ENCODE assay signal across 10 cellular contexts in genomic region chr12:6949063-6949594, GRCh38. TPM values are rescaled to one million over a fixed set of nuclear protein-coding genes. Genes with fewer than 3 reads are reported as not detected.
A peak's percentile ranks its signal among the peaks of the same experiment; 100 is the strongest.
DNase-seq lines count a peak whose midpoint lies in the region; ATAC-seq and TF ChIP-seq lines count a peak whose summit lies in the region.
"Had no signal": no experiment of that assay in that cellular context is flagged by ENCODE, and none has a peak within 500 bp of the region (broad histone marks: within the 10 kb centered on the region; RNA-seq: fewer than 3 reads in every experiment).

No MANE protein-coding gene starts in this region.

- H3K9me3 ChIP-seq in MM.1S (replicated peaks; ENCODE audit: insufficient read depth, low read length) (no peaks in the 10 kb centered on the region), adrenal gland (replicated peaks in 1 of 3) (no peaks in the 10 kb centered on the region), hepatocyte (ENCODE audit: low read depth) (no peaks in the 10 kb centered on the region)

- H3K4me1 ChIP-seq in MM.1S (ENCODE audit: low read length), result peaks cover 52% of the 10 kb centered on the region
- peaks cover 21 to 36% of the 10 kb centered on the region in 2 donors for H3K4me1 ChIP-seq in adrenal gland (replicated peaks in 1 of 2)
- peaks cover 17% of the 10 kb centered on the region for H3K4me1 ChIP-seq in hepatocyte (ENCODE audit: insufficient read depth)

- H3K79me2 ChIP-seq in MM.1S (ENCODE audit: low read length), result peaks cover 50% of the 10 kb centered on the region
- peaks cover 18% of the 10 kb centered on the region for H3K79me2 ChIP-seq in hepatocyte

- H2AFZ ChIP-seq in MM.1S (ENCODE audit: low read length) (peak overlapping the region; percentile 63), hepatocyte (no peak overlapping the region)

- H4K20me1 ChIP-seq in MM.1S (ENCODE audit: insufficient read depth, low read length) (no peaks in the 10 kb centered on the region), hepatocyte (ENCODE audit: insufficient read depth, poor library complexity, severe bottlenecking) (no peaks in the 10 kb centered on the region)

- H3K36me3 ChIP-seq in GM06990 (ENCODE audit: control insufficient read depth, insufficient read depth, low read length), result peaks cover 9% of the 10 kb centered on the region
- H3K36me3 ChIP-seq in MM.1S (replicated peaks; ENCODE audit: insufficient read depth, low read length), result no peaks in the 10 kb centered on the region
- no peaks in the 10 kb centered on the region for H3K36me3 ChIP-seq in adrenal gland (replicated peaks in 1 of 2)
- H3K36me3 ChIP-seq in hepatocyte (replicated peaks; ENCODE audit: insufficient read depth, low read depth), result no peaks in the 10 kb centered on the region

- intact Hi-C loops in adrenal gland (cut with DNase I), result no loop called here
- intact Hi-C loops in posterior vena cava (cut with DNase I), result no loop called here

- TF ChIP-seq CTCF in GM06990 (IDR thresholded peaks at IDR 0.05; ENCODE audit: insufficient read depth, low read length, poor library complexity, severe bottlenecking), result peak; percentile 32
- peak; percentile 52 for TF ChIP-seq CTCF in MM.1S (IDR thresholded peaks at IDR 0.05; ENCODE audit: low read length)
- TF ChIP-seq CTCF in adrenal gland (IDR thresholded peaks at IDR 0.05), result peak in 4 of 6 experiments; percentile 5 to 25 (median 20)
- TF ChIP-seq CTCF in hepatocyte (IDR thresholded peaks at IDR 0.05; ENCODE audit: poor library complexity), result no peak

- no peak for TF ChIP-seq POLR2A in adrenal gland (IDR thresholded peaks at IDR 0.05)

- H3K27ac ChIP-seq in MM.1S (ENCODE audit: low read length) (peak overlapping the region; percentile 97), adrenal gland (peak overlapping the region in 2 of 5 donors; percentile 26 to 49), hepatocyte (no peak overlapping the region)

- peak overlapping the region; percentile 15; the same call in 1 of the 2 replicates for H3K4me3 ChIP-seq in GM06990 (replicated peaks; ENCODE audit: low read depth, low read length)
- peak overlapping the region; percentile 45 for H3K4me3 ChIP-seq in MM.1S (ENCODE audit: low read length)
- H3K4me3 ChIP-seq in adrenal gland, result no peak overlapping the region
- no peak overlapping the region for H3K4me3 ChIP-seq in hepatocyte

- no peak for ATAC-seq in GM21723 (IDR thresholded peaks at IDR 0.05; ENCODE audit: unreplicated experiment)
- ATAC-seq: Panc1 had no signal

- DNase-seq in GM06990 (ENCODE audit: extremely low read depth, insufficient read length), result no peak
- DNase-seq in MM.1S, result peak; percentile 82
- DNase-seq in adrenal gland, result peak in 2 of 7 donors; percentile 26 to 34
- peak; percentile 66 for DNase-seq in posterior vena cava (ENCODE audit: low spot score)
- no peak for DNase-seq in HCEC 1CT
- no peak for DNase-seq in hepatocyte (ENCODE audit: low spot score)
- DNase-seq in foreskin melanocyte, result no peak
- DNase-seq: H7 had no signal

- H3F3A ChIP-seq in MM.1S (ENCODE audit: insufficient read depth, low read length), result peaks cover 73% of the 10 kb centered on the region

- H3K4me2 ChIP-seq in MM.1S (ENCODE audit: low read depth, low read length) (peak overlapping the region; percentile 79), hepatocyte (no peak overlapping the region)

- H3K27me3 ChIP-seq in GM06990 (replicated peaks; ENCODE audit: control insufficient read depth, insufficient read depth, low read length) (no peaks in the 10 kb centered on the region), MM.1S (replicated peaks; ENCODE audit: insufficient read depth, low read length) (no peaks in the 10 kb centered on the region), adrenal gland (no peaks in the 10 kb centered on the region), hepatocyte (no peaks in the 10 kb centered on the region)

- 51 to 58% (median 53%) methylated on average over 10 of the region's 10 CpGs for WGBS in adrenal gland, 4 donors
- WGBS in hepatocyte (ENCODE audit: low lambda C conversion rate, missing lambda C conversion rate), result 94% methylated on average over 10 of the region's 10 CpGs

- no peaks in the 10 kb centered on the region for H3K9me2 ChIP-seq in MM.1S (replicated peaks; ENCODE audit: insufficient read depth, low read length)
- H3K9me2 ChIP-seq in hepatocyte (replicated peaks; ENCODE audit: insufficient read depth), result no peaks in the 10 kb centered on the region

- H3K9ac ChIP-seq in MM.1S (ENCODE audit: low read length), result peak overlapping the region; percentile 61

RNA-seq across cellular contexts. Expression of gene PTPN6, which starts 2.0 kb away (rescaled TPM):
- total RNA-seq in adrenal gland (10 to 100 TPM; 24.5 to 86.2 (median 63.5) TPM), posterior vena cava (10 to 100 TPM; 18.7 to 31.4 TPM), hepatocyte (14.5 and 17.2 TPM in 2 replicates)
- polyA plus RNA-seq in adrenal gland (100 to 1,000 TPM in 2 of 3 donors, 10 to 100 TPM in 1; 36.2 to 204 (median 127) TPM), hepatocyte (20.8 and 25.4 TPM in 2 replicates)

RNA-seq across cellular contexts. Expression of gene C12orf57, which starts 5.3 kb away (rescaled TPM):
- 100 to 1,000 TPM; 152 to 505 (median 289) TPM for total RNA-seq in adrenal gland
- 100 to 1,000 TPM in 2 of 3 donors, 10 to 100 TPM in 1; 58.4 to 335 (median 271) TPM for polyA plus RNA-seq in adrenal gland
- total RNA-seq in posterior vena cava, result 100 to 1,000 TPM; 189 to 206 TPM
- total RNA-seq in hepatocyte, result 219 and 289 TPM in 2 replicates
- polyA plus RNA-seq in hepatocyte, result 217 and 219 TPM in 2 replicates

RNA-seq across cellular contexts. Expression of gene RNU7-1, which starts 5.5 kb away (rescaled TPM):
- not detected for total RNA-seq in adrenal gland
- polyA plus RNA-seq in adrenal gland, result not detected
- total RNA-seq in posterior vena cava, result not detected
- not detected in 2 replicates for total RNA-seq in hepatocyte
- not detected in 2 replicates for polyA plus RNA-seq in hepatocyte
- total RNA-seq: H7 had no signal

RNA-seq across cellular contexts. Expression of gene PHB2, which starts 21.3 kb away (rescaled TPM):
- 100 to 1,000 TPM; 158 to 344 (median 227) TPM for total RNA-seq in adrenal gland
- polyA plus RNA-seq in adrenal gland, result 100 to 1,000 TPM; 128 to 222 (median 131) TPM
- 100 to 1,000 TPM in 1 of 2 donors, 10 to 100 TPM in 1; 98.8 to 110 TPM for total RNA-seq in posterior vena cava
- total RNA-seq in hepatocyte, result 186 and 197 TPM in 2 replicates
- polyA plus RNA-seq in hepatocyte, result 142 and 143 TPM in 2 replicates

RNA-seq across cellular contexts. Expression of gene ATN1, which starts 21.4 kb away (rescaled TPM):
- 100 to 1,000 TPM in 4 of 8 donors, 10 to 100 TPM in 4; 51.0 to 263 (median 110) TPM for total RNA-seq in adrenal gland
- polyA plus RNA-seq in adrenal gland, result 100 to 1,000 TPM in 2 of 3 donors, 10 to 100 TPM in 1; 57.4 to 482 (median 258) TPM
- total RNA-seq in posterior vena cava, result 100 to 1,000 TPM in 1 of 2 donors, 10 to 100 TPM in 1; 97.0 to 106 TPM
- 11.1 and 15.8 TPM in 2 replicates for total RNA-seq in hepatocyte
- 32.7 and 43.7 TPM in 2 replicates for polyA plus RNA-seq in hepatocyte

Comparison
In these comparisons a context has a peak if more than half of its experiments do, and no peak if none do; other contexts are left out.
1. DNase-seq: peak in MM.1S (single experiment) and posterior vena cava (single experiment); none in GM06990 (single experiment), HCEC 1CT (single experiment), hepatocyte (single experiment) and foreskin melanocyte (single experiment).
2. H3K4me3 ChIP-seq: peak in GM06990 (single experiment) and MM.1S (single experiment); none in adrenal gland (0 of 4) and hepatocyte (single experiment).